ENCODE assay signal across 25 cellular contexts in genomic region chr13:69903081-69903480, GRCh38.
"Had no signal": no experiment of that assay in that cellular context is flagged by ENCODE, and none has a peak within 500 bp of the region (broad histone marks: within the 10 kb centered on the region; RNA-seq: fewer than 3 reads in every experiment).

No MANE protein-coding gene starts in this region.

- ATAC-seq: activated CD4-positive, CD25-positive, alpha-beta regulatory T cell treated with anti-CD3 and anti-CD28 coated beads, Interleukin-2, amount 50 U/mL, for 24 hours; activated naive CD8-positive, alpha-beta T cell treated with anti-CD3 and anti-CD28 coated beads, Interleukin-2, amount 50 U/mL, for 24 hours; activated T-cell treated with anti-CD3 and anti-CD28 coated beads, Interleukin-2, amount 50 U/mL, for 4 hours; gastroesophageal sphincter; heart left ventricle; left colon; sciatic nerve; stimulated activated naive CD8-positive, alpha-beta T cell treated with anti-CD3 and anti-CD28 coated beads, Interleukin-15, Interleukin-2, amounts not matched to agents 100 U/mL and 50 U/mL, for 24 hours; T-cell had no signal

- H3K4me3 ChIP-seq: cardiac muscle cell, gastroesophageal sphincter, heart left ventricle, ovary, skin epidermis, testis had no signal

- DNase-seq: activated CD4-positive, alpha-beta memory T cell treated with anti-CD3 and anti-CD28 coated beads for 36 hours; activated CD4-positive, alpha-beta T cell treated with anti-CD3 and anti-CD28 coated beads, Interleukin-2, amount 10 ng/mL, durations not matched to agents 24 days and 14 days; activated CD8-positive, alpha-beta memory T cell treated with anti-CD3 and anti-CD28 coated beads, Interleukin-2, amount 50 U/mL, for 4 hours; activated naive CD8-positive, alpha-beta T cell treated with anti-CD3 and anti-CD28 coated beads, Interleukin-2, amount 50 U/mL, for 24 hours; activated T-cell treated with anti-CD3 and anti-CD28 coated beads, Interleukin-2, amount 50 U/mL, for 4 hours; amygdala; heart left ventricle; islet precursor cell; left colon; mammary epithelial cell; nephron progenitor cell; ovary; retina; stimulated activated CD4-positive, alpha-beta T cell treated with anti-CD3 and anti-CD28 coated beads, Interleukin-12 subunit alpha, Interleukin-12 subunit beta, amount 100 ng/mL, for 4 hours; stimulated activated CD4-positive, alpha-beta T cell treated with anti-CD3 and anti-CD28 coated beads, Interleukin-4, amount 100 ng/mL, for 1 hour; stimulated activated naive CD8-positive, alpha-beta T cell treated with anti-CD3 and anti-CD28 coated beads, Interleukin-15, Interleukin-2, amounts not matched to agents 100 U/mL and 50 U/mL, for 24 hours; T-cell; testis; trophoblast cell; WERI-Rb-1 had no signal
